Comparison of ENCODE assay signal across 16 cellular contexts in genomic region chr16:85999778-86000177, GRCh38.
DNase-seq lines count a peak whose midpoint lies in the region; ATAC-seq, FAIRE-seq and TF ChIP-seq lines count a peak whose summit lies in the region.
"Had no signal": no experiment of that assay in that cellular context is flagged by ENCODE, and none has a peak within 500 bp of the region (broad histone marks: within the 10 kb centered on the region; RNA-seq: fewer than 3 reads in every experiment).

No MANE protein-coding gene starts in this region.

- no peaks in the 10 kb centered on the region for H3K36me3 Mint-ChIP-seq in activated CD4-positive, alpha-beta T cell treated with anti-CD3 and anti-CD28 coated beads, Interleukin-2, amount 10 ng/mL, durations not matched to agents 24 days and 14 days (ENCODE audit: low read depth)
- H3K36me3 Mint-ChIP-seq in memory B cell, result no peaks in the 10 kb centered on the region
- H3K36me3 Mint-ChIP-seq in stimulated activated naive CD8-positive, alpha-beta T cell treated with anti-CD3 and anti-CD28 coated beads, Interleukin-15, Interleukin-2, amounts not matched to agents 100 ng/mL and 50 ng/mL, for 24 hours (ENCODE audit: low read depth), result no peaks in the 10 kb centered on the region

- peak overlapping the region; percentile 76 for H3K27ac Mint-ChIP-seq in activated CD4-positive, alpha-beta T cell treated with anti-CD3 and anti-CD28 coated beads, Interleukin-2, amount 10 ng/mL, durations not matched to agents 24 days and 14 days
- H3K27ac Mint-ChIP-seq in memory B cell, result no peak overlapping the region
- peak overlapping the region; percentile 16 for H3K27ac Mint-ChIP-seq in stimulated activated naive CD8-positive, alpha-beta T cell treated with anti-CD3 and anti-CD28 coated beads, Interleukin-15, Interleukin-2, amounts not matched to agents 100 ng/mL and 50 ng/mL, for 24 hours

- FAIRE-seq in GM19239 (lab: Jason Lieb, UNC), result peak; percentile 26
- FAIRE-seq: D721Med had no signal

- intact Hi-C loops in activated CD4-positive, alpha-beta T cell treated with anti-CD3 and anti-CD28 coated beads, Interleukin-2, amount 10 ng/mL, durations not matched to agents 24 days and 14 days (cut with micrococcal nuclease), result loop anchor here (1.0 to 10.0 kb wide), 2 partner anchors 9 to 665 kb away; no protein-coding TSS in a partner anchor

- ATAC-seq in memory B cell (ENCODE audit: low read depth), result no peak
- no peak for ATAC-seq in HG03045 (IDR thresholded peaks at IDR 0.05; ENCODE audit: unreplicated experiment)

- H3K9me3 Mint-ChIP-seq in activated CD4-positive, alpha-beta T cell treated with anti-CD3 and anti-CD28 coated beads, Interleukin-2, amount 10 ng/mL, durations not matched to agents 24 days and 14 days, result no peaks in the 10 kb centered on the region
- no peaks in the 10 kb centered on the region for H3K9me3 Mint-ChIP-seq in memory B cell
- H3K9me3 Mint-ChIP-seq in stimulated activated naive CD8-positive, alpha-beta T cell treated with anti-CD3 and anti-CD28 coated beads, Interleukin-15, Interleukin-2, amounts not matched to agents 100 ng/mL and 50 ng/mL, for 24 hours, result no peaks in the 10 kb centered on the region

- peaks cover 24% of the 10 kb centered on the region for H3K4me1 Mint-ChIP-seq in activated CD4-positive, alpha-beta T cell treated with anti-CD3 and anti-CD28 coated beads, Interleukin-2, amount 10 ng/mL, durations not matched to agents 24 days and 14 days
- peaks cover 47% of the 10 kb centered on the region for H3K4me1 Mint-ChIP-seq in memory B cell
- H3K4me1 Mint-ChIP-seq in stimulated activated naive CD8-positive, alpha-beta T cell treated with anti-CD3 and anti-CD28 coated beads, Interleukin-15, Interleukin-2, amounts not matched to agents 100 ng/mL and 50 ng/mL, for 24 hours (ENCODE audit: low read depth), result peaks cover 54% of the 10 kb centered on the region

- DNase-seq in activated CD4-positive, alpha-beta T cell treated with anti-CD3 and anti-CD28 coated beads, Interleukin-2, amount 10 ng/mL, durations not matched to agents 24 days and 14 days, result no peak
- DNase-seq in activated CD4-positive, alpha-beta T cell treated with anti-CD3 and anti-CD28 coated beads for 1 hour, result no peak
- DNase-seq in GM19239 (ENCODE audit: insufficient read length, low spot score) (no peak), memory B cell (ENCODE audit: low spot score in 2 of 2) (no peak), erythroblast (lab: John Stamatoyannopoulos, UW) (no peak)
- DNase-seq: AML-193, Karpas-422, MV-4-11, NCI-H1105 treated with DMSO at 0.1 percent for 48 hours, NCI-H2029 treated with DMSO at 0.1 percent for 48 hours, NCI-H345, NCI-H524, NCI-H774 had no signal

- no peaks in the 10 kb centered on the region for H3K27me3 Mint-ChIP-seq in activated CD4-positive, alpha-beta T cell treated with anti-CD3 and anti-CD28 coated beads, Interleukin-2, amount 10 ng/mL, durations not matched to agents 24 days and 14 days
- H3K27me3 Mint-ChIP-seq in memory B cell, result no peaks in the 10 kb centered on the region
- H3K27me3 Mint-ChIP-seq in stimulated activated naive CD8-positive, alpha-beta T cell treated with anti-CD3 and anti-CD28 coated beads, Interleukin-15, Interleukin-2, amounts not matched to agents 100 ng/mL and 50 ng/mL, for 24 hours, result no peaks in the 10 kb centered on the region

- TF ChIP-seq POLR2A in erythroblast (IDR thresholded peaks at IDR 0.05; ENCODE audit: low read length), result no peak

- no peak overlapping the region for H3K4me3 Mint-ChIP-seq in activated CD4-positive, alpha-beta T cell treated with anti-CD3 and anti-CD28 coated beads, Interleukin-2, amount 10 ng/mL, durations not matched to agents 24 days and 14 days
- peak overlapping the region; percentile 18 for H3K4me3 Mint-ChIP-seq in memory B cell
- H3K4me3 Mint-ChIP-seq in stimulated activated naive CD8-positive, alpha-beta T cell treated with anti-CD3 and anti-CD28 coated beads, Interleukin-15, Interleukin-2, amounts not matched to agents 100 ng/mL and 50 ng/mL, for 24 hours, result no peak overlapping the region
